In the genomic region with DNA sequence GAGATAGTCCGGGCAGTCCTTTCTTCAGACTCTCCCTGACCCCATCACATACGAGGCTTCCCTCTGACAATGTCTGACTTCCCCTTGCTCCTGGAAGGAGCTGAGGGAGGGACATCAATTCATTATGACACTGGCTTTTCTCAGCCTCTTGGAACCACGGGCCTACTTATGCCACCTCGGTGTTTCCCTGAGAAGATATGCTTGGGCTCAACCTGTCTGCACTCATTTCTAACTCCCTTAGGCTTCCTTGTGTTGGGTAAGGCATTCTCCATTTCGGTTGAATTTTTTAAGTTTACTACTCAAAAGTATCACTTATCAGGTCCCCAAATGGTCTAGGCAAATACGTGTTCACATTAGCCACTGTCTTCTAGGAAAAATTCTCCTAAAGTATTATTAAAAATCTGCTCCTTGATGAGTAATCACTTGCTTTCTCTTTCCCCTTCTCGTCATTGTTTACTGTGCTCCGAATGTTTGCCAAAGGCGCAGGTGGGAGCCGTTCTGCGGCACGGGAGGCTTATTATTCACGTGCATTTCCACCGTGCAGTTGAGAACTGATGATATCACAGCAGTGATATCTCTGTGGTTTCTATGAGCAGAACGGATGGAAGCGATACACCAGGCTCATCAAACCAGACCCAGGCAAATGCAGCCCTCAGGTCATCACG, we compare ENCODE assay signal across 8 cellular contexts. TPM values are rescaled to one million over a fixed set of nuclear protein-coding genes. Genes with fewer than 3 reads are reported as not detected.
DNase-seq lines count a peak whose midpoint lies in the region; ATAC-seq lines count a peak whose summit lies in the region.

No MANE protein-coding gene starts in this region.

- ATAC-seq in GM21526 (IDR thresholded peaks at IDR 0.05; ENCODE audit: low FRiP score, unreplicated experiment): no peak

- DNase-seq in Daoy (ENCODE audit: low read depth): peak; percentile 17
- DNase-seq in SHP77 treated with DMSO at 0.1 percent for 48 hours (lab: John Stamatoyannopoulos, UW): peak; percentile 76
- DNase-seq in activated naive CD4-positive, alpha-beta T cell (lab: John Stamatoyannopoulos, UW): peak; percentile 22 to 60 (median 38)
- peak; percentile 71 to 75 for DNase-seq in stimulated activated CD4-positive, alpha-beta T cell treated with anti-CD3 and anti-CD28 coated beads, Interleukin-2, amount 100 ng/mL, for 24 hours
- DNase-seq in NOMO-1 treated with dmso at 0.1 percent for 144 hours (lab: John Stamatoyannopoulos, UW; ENCODE audit: unreplicated experiment): no peak
- DNase-seq in HK-2 (ENCODE audit: unreplicated experiment): no peak
- no peak for DNase-seq in SKM-1 treated with dmso at 0.1 percent for 144 hours (lab: John Stamatoyannopoulos, UW; ENCODE audit: unreplicated experiment)

RNA-seq across cellular contexts. Expression of a gene that starts 33.1 kb away (rescaled TPM):
- total RNA-seq in Daoy (2014; rRNA removed; shearing (Covaris generic)): 40.4 and 42.6 TPM in 2 replicates

Comparison
In these comparisons a context has a peak if more than half of its experiments do, and no peak if none do; other contexts are left out.
1. DNase-seq: peak in Daoy (single experiment), SHP77 treated with DMSO at 0.1 percent for 48 hours (single experiment), activated naive CD4-positive, alpha-beta T cell (4 of 4) and stimulated activated CD4-positive, alpha-beta T cell treated with anti-CD3 and anti-CD28 coated beads, Interleukin-2, amount 100 ng/mL, for 24 hours (2 of 2); none in NOMO-1 treated with dmso at 0.1 percent for 144 hours (single experiment), HK-2 (single experiment) and SKM-1 treated with dmso at 0.1 percent for 144 hours (single experiment).